ENCODE assay signal across 8 cellular contexts in the genomic region with DNA sequence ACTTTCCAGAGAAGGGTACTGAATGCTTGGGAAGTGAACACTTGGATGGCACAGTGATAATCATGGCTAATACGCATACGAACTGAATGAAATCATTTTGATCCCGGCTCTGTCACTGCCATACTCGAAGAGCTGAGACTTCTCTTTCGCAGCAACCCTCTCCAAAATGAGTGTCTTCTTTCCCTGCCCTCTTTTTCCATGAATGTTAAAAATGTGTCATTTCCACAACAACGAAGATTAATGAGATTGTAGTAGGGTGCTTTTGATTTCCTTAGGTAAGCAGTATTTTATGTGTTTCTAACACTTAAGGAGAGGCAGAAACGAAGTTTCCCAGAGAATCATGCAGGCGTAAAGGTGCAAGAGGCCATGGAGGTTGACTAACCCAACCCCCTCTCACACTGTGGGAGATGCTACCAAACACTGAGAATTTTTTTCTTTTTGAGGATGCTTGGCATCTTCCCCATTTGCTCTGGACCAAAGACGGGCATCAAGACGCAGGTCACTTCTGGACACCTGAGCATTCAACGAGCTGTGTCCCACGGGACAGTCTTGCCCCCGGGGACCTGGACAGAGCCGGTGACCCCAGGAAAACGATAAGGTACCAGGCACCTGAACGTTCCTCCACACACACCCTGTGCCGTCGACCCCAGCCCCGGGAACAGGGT. TPM values are rescaled to one million over a fixed set of nuclear protein-coding genes. Genes with fewer than 3 reads are reported as not detected.
DNase-seq lines count a peak whose midpoint lies in the region; ATAC-seq and TF ChIP-seq lines count a peak whose summit lies in the region.

No MANE protein-coding gene starts in this region.

- no peaks in the 10 kb centered on the region for H3K27me3 Mint-ChIP-seq in activated B cell treated with CpG ODN at 0.5 μM for 24 hours

- H4K20me1 ChIP-seq in hepatocyte (ENCODE audit: insufficient read depth, poor library complexity, severe bottlenecking) = no peaks in the 10 kb centered on the region

- H3K9me3 Mint-ChIP-seq in activated B cell treated with CpG ODN at 0.5 μM for 24 hours = no peaks in the 10 kb centered on the region

- no peaks in the 10 kb centered on the region for H3K36me3 ChIP-seq in hepatocyte (replicated peaks; ENCODE audit: insufficient read depth, low read depth)

- peak overlapping the region; percentile 58 for H2AFZ ChIP-seq in hepatocyte

- no peaks in the 10 kb centered on the region for H3K27me3 ChIP-seq in hepatocyte

- peak overlapping the region; percentile 96 for H3K4me3 ChIP-seq in hepatocyte

- H3K4me1 Mint-ChIP-seq in activated B cell treated with CpG ODN at 0.5 μM for 24 hours = peaks cover 11% of the 10 kb centered on the region

- H3K4me2 ChIP-seq in hepatocyte = peak overlapping the region; percentile 80

- 23% methylated on average over 19 of the region's 19 CpGs for WGBS in hepatocyte (ENCODE audit: low lambda C conversion rate, missing lambda C conversion rate)

- POLR2A ChIA-PET in activated B cell treated with CpG ODN at 0.5 μM for 24 hours (lab: Charles Lee) = interaction anchor here (1.0 kb wide), 1 partner anchor 463 kb away, joined by 5 read pairs; a partner anchor contains a TSS

- peaks cover 5% of the 10 kb centered on the region for H3K4me1 ChIP-seq in hepatocyte (ENCODE audit: insufficient read depth)

- H3K79me2 ChIP-seq in hepatocyte = no peaks in the 10 kb centered on the region

- peak overlapping the region; percentile 78 for H3K27ac ChIP-seq in hepatocyte

- H3K9me2 ChIP-seq in hepatocyte (replicated peaks; ENCODE audit: insufficient read depth) = no peaks in the 10 kb centered on the region

- intact Hi-C loops in activated B cell treated with CpG ODN at 0.5 μM for 24 hours (cut with micrococcal nuclease) = loop anchor here (1.0 to 5.0 kb wide), 6 partner anchors 67 to 715 kb away; a partner anchor contains a TSS
- intact Hi-C loops in sciatic nerve (cut with DNase I) = no loop called here

- TF ChIP-seq CTCF in activated B cell treated with CpG ODN at 0.5 μM for 24 hours (IDR thresholded peaks at IDR 0.05) (no peak), hepatocyte (IDR thresholded peaks at IDR 0.05; ENCODE audit: poor library complexity) (no peak)

- CTCF ChIA-PET in activated B cell treated with CpG ODN at 0.5 μM for 24 hours (lab: Charles Lee) = interaction anchor here (1.0 kb wide), 2 partner anchors 92 to 596 kb away, joined by 3 read pairs; no protein-coding TSS in a partner anchor

- H3K9me3 ChIP-seq in hepatocyte (ENCODE audit: low read depth) = no peaks in the 10 kb centered on the region

- DNase-seq in EL = peak; percentile 11
- DNase-seq in activated B cell treated with CpG ODN at 0.5 μM for 24 hours = no peak
- DNase-seq in hepatocyte (ENCODE audit: low spot score) = peak; percentile 18
- DNase-seq in sciatic nerve (ENCODE audit: low spot score) = no peak

- H3K4me3 Mint-ChIP-seq in activated B cell treated with CpG ODN at 0.5 μM for 24 hours = peak overlapping the region; percentile 86

- ATAC-seq in HG03196 (IDR thresholded peaks at IDR 0.05; ENCODE audit: unreplicated experiment) = peak; percentile 6
- ATAC-seq in activated B cell treated with CpG ODN at 0.5 μM for 24 hours (ENCODE audit: low read depth) = no peak
- ATAC-seq in sciatic nerve = peak; percentile 21
- no peak for ATAC-seq in HG03175 (IDR thresholded peaks at IDR 0.05; ENCODE audit: unreplicated experiment)
- no peak for ATAC-seq in HG02840 (IDR thresholded peaks at IDR 0.05; ENCODE audit: low FRiP score, unreplicated experiment)
- ATAC-seq in GM21390 (IDR thresholded peaks at IDR 0.05; ENCODE audit: unreplicated experiment) = no peak

- H3K36me3 Mint-ChIP-seq in activated B cell treated with CpG ODN at 0.5 μM for 24 hours (ENCODE audit: low read depth) = peaks cover 5% of the 10 kb centered on the region

- H3K27ac Mint-ChIP-seq in activated B cell treated with CpG ODN at 0.5 μM for 24 hours = peak overlapping the region; percentile 70

RNA-seq across cellular contexts. Expression of a gene that starts 0.8 kb away (rescaled TPM):
- 15.3 and 15.4 TPM in 2 replicates for total RNA-seq in activated B cell treated with CpG ODN at 0.5 μM for 24 hours
- 41.0 and 41.9 TPM in 2 replicates for total RNA-seq in hepatocyte
- 3.0 and 6.7 TPM in 2 replicates for polyA plus RNA-seq in hepatocyte
- 21.8 TPM for total RNA-seq in sciatic nerve

RNA-seq across cellular contexts. Expression of a gene that starts 18.6 kb away (rescaled TPM):
- not detected in 2 replicates for total RNA-seq in activated B cell treated with CpG ODN at 0.5 μM for 24 hours
- not detected in 2 replicates for total RNA-seq in hepatocyte
- not detected in 2 replicates for polyA plus RNA-seq in hepatocyte
- total RNA-seq in sciatic nerve = not detected

Comparison
In these comparisons a context has a peak if more than half of its experiments do, and no peak if none do; other contexts are left out.
1. DNase-seq: peak in EL (single experiment) and hepatocyte (single experiment); none in activated B cell treated with CpG ODN at 0.5 μM for 24 hours (single experiment) and sciatic nerve (single experiment).
2. ATAC-seq: peak in HG03196 (single experiment) and sciatic nerve (single experiment); none in activated B cell treated with CpG ODN at 0.5 μM for 24 hours (single experiment), HG03175 (single experiment), HG02840 (single experiment) and GM21390 (single experiment).